Comparison of ENCODE assay signal across 15 cellular contexts in genomic region chr9:128324401-128324800, GRCh38. TPM values are rescaled to one million over a fixed set of nuclear protein-coding genes. Genes with fewer than 3 reads are reported as not detected.
DNase-seq lines count a peak whose midpoint lies in the region; FAIRE-seq and TF ChIP-seq lines count a peak whose summit lies in the region.
"Had no signal": no experiment of that assay in that cellular context is flagged by ENCODE, and none has a peak within 500 bp of the region (broad histone marks: within the 10 kb centered on the region; RNA-seq: fewer than 3 reads in every experiment).

No MANE protein-coding gene starts in this region.

- no peak overlapping the region for H2BK5ac ChIP-seq in trophoblast cell (ENCODE audit: low read depth, low read length, poor library complexity)

- H4K20me1 ChIP-seq in Karpas-422 (ENCODE audit: insufficient read depth, low read depth, low read length) (no peaks in the 10 kb centered on the region), astrocyte (ENCODE audit: insufficient read depth, low read length) (peaks cover 9% of the 10 kb centered on the region)

- no peak overlapping the region for H2AFZ ChIP-seq in Karpas-422 (ENCODE audit: low read length)
- H2AFZ ChIP-seq in astrocyte (ENCODE audit: low read depth, low read length), result no peak overlapping the region
- no peak overlapping the region for H2AFZ ChIP-seq in trophoblast cell (ENCODE audit: insufficient read depth, low read length, poor library complexity)

- H3K4me2 ChIP-seq in Karpas-422 (ENCODE audit: low read depth, low read length, poor library complexity, severe bottlenecking), result peak overlapping the region; percentile 92
- peak overlapping the region; percentile 97 for H3K4me2 ChIP-seq in astrocyte (ENCODE audit: low read length)
- H3K4me2 ChIP-seq in trophoblast cell (ENCODE audit: low read length), result no peak overlapping the region

- H4K8ac ChIP-seq in trophoblast cell (ENCODE audit: low read depth, low read length), result no peak overlapping the region

- no peak overlapping the region for H2BK120ac ChIP-seq in trophoblast cell (ENCODE audit: insufficient read depth, low read length, poor library complexity)

- no peaks in the 10 kb centered on the region for H3K9me2 ChIP-seq in Karpas-422 (replicated peaks; ENCODE audit: insufficient read depth, low read length)

- H3K36me3 Mint-ChIP-seq in activated CD4-positive, alpha-beta T cell treated with anti-CD3 and anti-CD28 coated beads, Interleukin-2, amount 10 ng/mL, durations not matched to agents 7 days and 5 days (ENCODE audit: low read depth), result no peaks in the 10 kb centered on the region
- H3K36me3 Mint-ChIP-seq in astrocyte (ENCODE audit: low read depth, unreplicated experiment), result peaks cover 10% of the 10 kb centered on the region

- no peak overlapping the region for H4K12ac ChIP-seq in trophoblast cell (ENCODE audit: low read depth, low read length)

- H3K36me3 ChIP-seq in Karpas-422 (ENCODE audit: insufficient read depth, low read length) (peaks cover 2% of the 10 kb centered on the region; the same call in 1 of the 2 replicates), astrocyte (ENCODE audit: insufficient read depth, low read length) (peaks cover 17% of the 10 kb centered on the region), trophoblast cell (ENCODE audit: control insufficient read depth in 1 of 2, insufficient read depth in 2 of 2, low read length in 2 of 2) (peaks cover 19 to 30% of the 10 kb centered on the region in 2 experiments), ovary (no peaks in the 10 kb centered on the region)

- no peak overlapping the region for H3K27ac ChIP-seq in Karpas-422 (ENCODE audit: low read length)
- no peak overlapping the region for H3K27ac ChIP-seq in astrocyte (ENCODE audit: low read depth, low read length)
- no peak overlapping the region for H3K27ac ChIP-seq in trophoblast cell (ENCODE audit: low read depth, low read length)
- H3K27ac ChIP-seq in ovary, result no peak overlapping the region
- H3K27ac ChIP-seq: lower lobe of right lung, SJCRH30 had no signal

- no CpG with 5 or more reads among the region's 1 CpG for WGBS in trophoblast cell (ENCODE audit: extremely low coverage, insufficient coverage, insufficient read length)
- 79 to 95% (median 83%) methylated on average over 1 of the region's 1 CpG for WGBS in ovary, 3 donors

- peaks cover 30% of the 10 kb centered on the region for H3K4me1 Mint-ChIP-seq in activated CD4-positive, alpha-beta T cell treated with anti-CD3 and anti-CD28 coated beads, Interleukin-2, amount 10 ng/mL, durations not matched to agents 7 days and 5 days
- H3K4me1 Mint-ChIP-seq in astrocyte (ENCODE audit: low read depth, unreplicated experiment), result peaks cover 6% of the 10 kb centered on the region

- peak overlapping the region; percentile 85 for H3K4me3 ChIP-seq in Karpas-422 (ENCODE audit: low read length)
- no peak overlapping the region for H3K4me3 ChIP-seq in astrocyte (ENCODE audit: insufficient read depth, low read depth, low read length)
- no peak overlapping the region for H3K4me3 ChIP-seq in trophoblast cell (ENCODE audit: low read depth, low read length)
- no peak overlapping the region for H3K4me3 ChIP-seq in ovary

- peaks cover 3% of the 10 kb centered on the region for H3K79me1 ChIP-seq in trophoblast cell (ENCODE audit: low read length)

- H3K27me3 ChIP-seq in Karpas-422 (ENCODE audit: low read length) (no peaks in the 10 kb centered on the region), astrocyte (ENCODE audit: insufficient read depth, low read length) (no peaks in the 10 kb centered on the region), trophoblast cell (ENCODE audit: insufficient read depth, low read length) (no peaks in the 10 kb centered on the region), ovary (no peaks in the 10 kb centered on the region)
- H3K27me3 ChIP-seq: SJCRH30, transverse colon had no signal

- peak overlapping the region; percentile 88 for H3K9ac ChIP-seq in Karpas-422 (ENCODE audit: low read length)
- H3K9ac ChIP-seq in astrocyte (ENCODE audit: low read length), result peak overlapping the region; percentile 16
- H3K9ac ChIP-seq in trophoblast cell (ENCODE audit: low read length), result no peak overlapping the region

- H3K4me1 ChIP-seq in Karpas-422 (ENCODE audit: low read length) (peaks cover 21% of the 10 kb centered on the region), astrocyte (ENCODE audit: insufficient read depth, low read length) (peaks cover 15% of the 10 kb centered on the region), trophoblast cell (ENCODE audit: control insufficient read depth in 1 of 2, insufficient read depth in 2 of 2, low read length in 2 of 2) (peaks cover 9% of the 10 kb centered on the region in 2 experiments), ovary (ENCODE audit: insufficient read depth) (peaks cover 8% of the 10 kb centered on the region)
- H3K4me1 ChIP-seq: SJCRH30 had no signal

- H3K27ac Mint-ChIP-seq in activated CD4-positive, alpha-beta T cell treated with anti-CD3 and anti-CD28 coated beads, Interleukin-2, amount 10 ng/mL, durations not matched to agents 7 days and 5 days, result peak overlapping the region; percentile 50
- H3K27ac Mint-ChIP-seq in astrocyte (ENCODE audit: unreplicated experiment), result no peak overlapping the region

- H3K23ac ChIP-seq in trophoblast cell (ENCODE audit: low read length), result no peak overlapping the region

- no peak for DNase-seq in activated CD4-positive, alpha-beta T cell treated with anti-CD3 and anti-CD28 coated beads, Interleukin-2, amount 10 ng/mL, durations not matched to agents 7 days and 5 days
- no peak for DNase-seq in activated CD4-positive, alpha-beta T cell treated with anti-CD3 and anti-CD28 coated beads for 4 hours
- DNase-seq in Karpas-422 (no peak), astrocyte (ENCODE audit: low read depth) (no peak), trophoblast cell (no peak), epidermal melanocyte (ENCODE audit: insufficient read length, low spot score) (no peak), ovary (no peak)
- DNase-seq in activated CD4-positive, CD25-positive, alpha-beta regulatory T cell (lab: John Stamatoyannopoulos, UW), result no peak
- DNase-seq: activated CD4-positive, CD25-positive, alpha-beta regulatory T cell treated with anti-CD3 and anti-CD28 coated beads, Interleukin-2, amount 50 U/mL, for 72 hours; DMS 273 treated with DMSO at 0.1 percent for 48 hours; lower lobe of right lung; NCI-H1694 treated with DMSO at 0.1 percent for 48 hours; NCI-H748 treated with DMSO at 0.1 percent for 48 hours; SJCRH30; transverse colon had no signal

- no peak overlapping the region for H3K14ac ChIP-seq in trophoblast cell (ENCODE audit: low read length)

- no peaks in the 10 kb centered on the region for H3K9me3 ChIP-seq in Karpas-422 (ENCODE audit: low read length)
- H3K9me3 ChIP-seq in astrocyte (ENCODE audit: insufficient read depth, low read depth, low read length), result no peaks in the 10 kb centered on the region
- no peaks in the 10 kb centered on the region for H3K9me3 ChIP-seq in trophoblast cell (ENCODE audit: insufficient read depth, low read depth, low read length)
- no peaks in the 10 kb centered on the region for H3K9me3 ChIP-seq in ovary
- H3K9me3 ChIP-seq: lower lobe of right lung, SJCRH30, transverse colon had no signal

- no peak for TF ChIP-seq CTCF in astrocyte (IDR thresholded peaks at IDR 0.05; ENCODE audit: insufficient read depth, low read depth, low read length)
- TF ChIP-seq CTCF in ovary (IDR thresholded peaks at IDR 0.05), result no peak

- H3K9me3 Mint-ChIP-seq in activated CD4-positive, alpha-beta T cell treated with anti-CD3 and anti-CD28 coated beads, Interleukin-2, amount 10 ng/mL, durations not matched to agents 7 days and 5 days, result no peaks in the 10 kb centered on the region
- no peaks in the 10 kb centered on the region for H3K9me3 Mint-ChIP-seq in astrocyte (ENCODE audit: unreplicated experiment)

- H2AK5ac ChIP-seq in trophoblast cell (ENCODE audit: low read length), result no peak overlapping the region

- peaks cover 43% of the 10 kb centered on the region for H3K79me2 ChIP-seq in Karpas-422 (ENCODE audit: low read length)
- H3K79me2 ChIP-seq in astrocyte (ENCODE audit: insufficient read depth, low read length), result peaks cover 49% of the 10 kb centered on the region
- peaks cover 7% of the 10 kb centered on the region for H3K79me2 ChIP-seq in trophoblast cell (ENCODE audit: control insufficient read depth, insufficient read depth, low read length, poor library complexity)

- no peak overlapping the region for H2BK12ac ChIP-seq in trophoblast cell (ENCODE audit: low read length)

- no peaks in the 10 kb centered on the region for H3K27me3 Mint-ChIP-seq in activated CD4-positive, alpha-beta T cell treated with anti-CD3 and anti-CD28 coated beads, Interleukin-2, amount 10 ng/mL, durations not matched to agents 7 days and 5 days
- no peaks in the 10 kb centered on the region for H3K27me3 Mint-ChIP-seq in astrocyte (ENCODE audit: low read depth, unreplicated experiment)

- peak overlapping the region; percentile 96 for H3K4me3 Mint-ChIP-seq in activated CD4-positive, alpha-beta T cell treated with anti-CD3 and anti-CD28 coated beads, Interleukin-2, amount 10 ng/mL, durations not matched to agents 7 days and 5 days
- peak overlapping the region; percentile 96 for H3K4me3 Mint-ChIP-seq in astrocyte (ENCODE audit: unreplicated experiment)

- intact Hi-C loops in ovary (cut with DNase I), result loop anchor here in 1 of 4 donors (5.0 kb wide), 1 partner anchor 47 kb away; the partner anchor contains the start of genes GOLGA2 and SWI5

- CTCF ChIA-PET in activated CD4-positive, alpha-beta T cell treated with anti-CD3 and anti-CD28 coated beads, Interleukin-2, amount 10 ng/mL, durations not matched to agents 7 days and 5 days (lab: Charles Lee), result interaction anchor here (0.8 to 1.2 kb wide), 2 partner anchors 18 to 38 kb away, joined by 3 to 4 read pairs; no protein-coding TSS in a partner anchor

- TF ChIP-seq EP300 in ovary (IDR thresholded peaks at IDR 0.05), result no peak

- H3K4ac ChIP-seq in trophoblast cell (ENCODE audit: low read depth, low read length), result peak overlapping the region; percentile 25

- no peak overlapping the region for H4K91ac ChIP-seq in trophoblast cell (ENCODE audit: low read depth, low read length)

- no peak for FAIRE-seq in astrocyte (lab: Jason Lieb, UNC)

- H3K18ac ChIP-seq in trophoblast cell (ENCODE audit: low read length), result no peak overlapping the region

- no peak for TF ChIP-seq POLR2A in ovary (IDR thresholded peaks at IDR 0.05)

- POLR2A ChIA-PET in activated CD4-positive, alpha-beta T cell treated with anti-CD3 and anti-CD28 coated beads, Interleukin-2, amount 10 ng/mL, durations not matched to agents 7 days and 5 days (lab: Charles Lee), result no interaction called here

RNA-seq across cellular contexts. Expression of gene COQ4, which starts 1.8 kb away (rescaled TPM):
- total RNA-seq in activated CD4-positive, alpha-beta T cell treated with anti-CD3 and anti-CD28 coated beads, Interleukin-2, amount 10 ng/mL, durations not matched to agents 7 days and 5 days, result 10 to 100 TPM; 33.9 to 35.6 TPM
- 28.3 and 40.1 TPM in 2 replicates for total RNA-seq in Karpas-422 (2014; rRNA removed; shearing (Covaris generic); ENCODE audit: low replicate concordance)
- total RNA-seq in astrocyte (31.4 and 31.5 TPM in 2 replicates), ovary (10 to 100 TPM; 24.4 to 75.7 (median 34.2) TPM)
- 24.9 and 26.1 TPM in 2 replicates for polyA plus RNA-seq in trophoblast cell (2013)
- 10 to 100 TPM; 22.0 to 38.0 TPM for polyA plus RNA-seq in ovary

RNA-seq across cellular contexts. Expression of gene TRUB2, which starts 2.2 kb away (rescaled TPM):
- total RNA-seq in activated CD4-positive, alpha-beta T cell treated with anti-CD3 and anti-CD28 coated beads, Interleukin-2, amount 10 ng/mL, durations not matched to agents 7 days and 5 days, result 10 to 100 TPM; 22.2 to 26.7 TPM
- 20.8 and 28.2 TPM in 2 replicates for total RNA-seq in Karpas-422 (2014; rRNA removed; shearing (Covaris generic); ENCODE audit: low replicate concordance)
- 26.6 and 27.9 TPM in 2 replicates for total RNA-seq in astrocyte
- 13.3 and 13.9 TPM in 2 replicates for polyA plus RNA-seq in trophoblast cell (2013)
- total RNA-seq in ovary, result 10 to 100 TPM in 6 of 7 donors, 1 to 10 TPM in 1; 4.6 to 29.4 (median 19.7) TPM
- polyA plus RNA-seq in ovary, result 10 to 100 TPM in 1 of 2 donors, 1 to 10 TPM in 1; 9.7 to 20.7 TPM

RNA-seq across cellular contexts. Expression of gene SLC27A4, which starts 15.9 kb away (rescaled TPM):
- 10 to 100 TPM; 15.8 to 16.8 TPM for total RNA-seq in activated CD4-positive, alpha-beta T cell treated with anti-CD3 and anti-CD28 coated beads, Interleukin-2, amount 10 ng/mL, durations not matched to agents 7 days and 5 days
- total RNA-seq in Karpas-422 (2014; rRNA removed; shearing (Covaris generic); ENCODE audit: low replicate concordance), result 18.5 and 24.4 TPM in 2 replicates
- total RNA-seq in astrocyte, result 26.1 and 26.9 TPM in 2 replicates
- 15.7 and 17.3 TPM in 2 replicates for polyA plus RNA-seq in trophoblast cell (2013)
- total RNA-seq in ovary, result 10 to 100 TPM in 5 of 7 donors, 1 to 10 TPM in 2; 8.8 to 22.4 (median 11.0) TPM
- polyA plus RNA-seq in ovary, result 1 to 10 TPM; 4.8 to 8.7 TPM

RNA-seq across cellular contexts. Expression of gene URM1, which starts 46.8 kb away (rescaled TPM):
- 10 to 100 TPM; 65.1 to 78.1 TPM for total RNA-seq in activated CD4-positive, alpha-beta T cell treated with anti-CD3 and anti-CD28 coated beads, Interleukin-2, amount 10 ng/mL, durations not matched to agents 7 days and 5 days
- total RNA-seq in Karpas-422 (2014; rRNA removed; shearing (Covaris generic); ENCODE audit: low replicate concordance), result 22.7 and 33.4 TPM in 2 replicates
- 50.7 and 51.6 TPM in 2 replicates for total RNA-seq in astrocyte
- polyA plus RNA-seq in trophoblast cell (2013), result 35.0 and 35.4 TPM in 2 replicates
- total RNA-seq in ovary, result 10 to 100 TPM; 20.5 to 51.4 (median 36.0) TPM
- 10 to 100 TPM; 22.1 to 41.4 TPM for polyA plus RNA-seq in ovary

RNA-seq across cellular contexts. Expression of gene SWI5, which starts 48.3 kb away (rescaled TPM):
- 1 to 10 TPM; 8.8 to 9.5 TPM for total RNA-seq in activated CD4-positive, alpha-beta T cell treated with anti-CD3 and anti-CD28 coated beads, Interleukin-2, amount 10 ng/mL, durations not matched to agents 7 days and 5 days
- 34.5 and 37.6 TPM in 2 replicates for total RNA-seq in Karpas-422 (2014; rRNA removed; shearing (Covaris generic); ENCODE audit: low replicate concordance)
- total RNA-seq in astrocyte, result 29.2 and 30.8 TPM in 2 replicates
- polyA plus RNA-seq in trophoblast cell (2013), result 42.0 and 44.4 TPM in 2 replicates
- 10 to 100 TPM; 22.4 to 48.9 (median 29.5) TPM for total RNA-seq in ovary
- 10 to 100 TPM; 34.4 to 46.4 TPM for polyA plus RNA-seq in ovary
